21 cellular contexts compared by ENCODE assay signal in the genomic region with DNA sequence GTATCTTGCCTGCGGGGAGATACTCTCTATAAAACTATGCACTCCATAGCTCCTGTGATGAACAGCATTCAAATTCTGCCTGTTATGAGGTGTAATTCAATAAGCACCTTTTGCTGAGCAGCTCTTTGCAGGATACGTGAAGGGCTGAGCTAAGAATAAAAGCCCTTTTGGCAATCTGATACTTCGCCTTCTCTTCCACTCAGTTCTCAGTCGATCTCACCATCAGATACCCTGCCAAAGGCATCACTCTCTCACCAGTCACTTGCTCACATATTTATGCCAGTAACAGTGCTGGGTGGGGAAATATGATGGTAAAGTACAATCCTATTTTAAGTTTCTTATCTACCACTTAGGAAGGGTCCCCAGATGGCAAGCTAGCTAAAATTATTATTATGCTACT.
DNase-seq lines count a peak whose midpoint lies in the region; ATAC-seq and TF ChIP-seq lines count a peak whose summit lies in the region.
"Had no signal": no experiment of that assay in that cellular context is flagged by ENCODE, and none has a peak within 500 bp of the region (broad histone marks: within the 10 kb centered on the region; RNA-seq: fewer than 3 reads in every experiment).

No MANE protein-coding gene starts in this region.

- no peak overlapping the region for H3K9ac ChIP-seq in mammary epithelial cell (ENCODE audit: insufficient read depth, low read length)

- peak; percentile 37 to 42 for ATAC-seq in left cardiac atrium
- ATAC-seq in left ventricle myocardium superior, result peak; percentile 36
- ATAC-seq in upper lobe of left lung (ENCODE audit: low FRiP score in 2 of 2), result no peak
- no peak for ATAC-seq in GM19455 (IDR thresholded peaks at IDR 0.05; ENCODE audit: unreplicated experiment)
- ATAC-seq: naive thymus-derived CD4-positive, alpha-beta T cell; stimulated activated naive B cell treated with anti-CD40 and anti-IgM and Interleukin-4, amounts not matched to agents 10 μg/mL and 1 μg/mL and 100 μg/mL, for 72 hours had no signal

- H3K27ac ChIP-seq in right atrium auricular region (peak overlapping the region in 1 of 2 donors; percentile 40), upper lobe of left lung (peak overlapping the region in 3 of 4 donors; percentile 39 to 71 (median 71)), mammary epithelial cell (ENCODE audit: insufficient read depth, low read depth, low read length) (no peak overlapping the region)
- H3K27ac ChIP-seq: thoracic aorta had no signal

- CTCF ChIA-PET in mammary epithelial cell (lab: Charles Lee; ENCODE audit: low non-redundant PET), result no interaction called here

- H3K4me2 ChIP-seq in mammary epithelial cell (ENCODE audit: insufficient read depth, low read depth, low read length), result no peak overlapping the region

- dilution Hi-C loops in mammary epithelial cell (cut with HindIII; ENCODE audit: low sequenced_read_pairs), result no loop called here

- no peaks in the 10 kb centered on the region for H4K20me1 ChIP-seq in mammary epithelial cell (ENCODE audit: insufficient read depth, low read length)

- H3K27me3 ChIP-seq in right atrium auricular region (no peaks in the 10 kb centered on the region), upper lobe of left lung (no peaks in the 10 kb centered on the region), MG63 (no peaks in the 10 kb centered on the region), mammary epithelial cell (ENCODE audit: insufficient read depth, low read length) (no peaks in the 10 kb centered on the region)
- H3K27me3 ChIP-seq: dorsolateral prefrontal cortex, heart left ventricle had no signal

- no peak for DNase-seq in left cardiac atrium
- no peak for DNase-seq in right atrium auricular region (ENCODE audit: low spot score)
- peak; percentile 86 for DNase-seq in NCI-H526 treated with DMSO at 0.1 percent for 48 hours (lab: John Stamatoyannopoulos, UW)
- no peak for DNase-seq in left ventricle myocardium superior
- no peak for DNase-seq in upper lobe of left lung
- DNase-seq in MG63, result no peak
- no peak for DNase-seq in mammary epithelial cell
- DNase-seq: activated CD4-positive, alpha-beta memory T cell treated with anti-CD3 and anti-CD28 coated beads, Interleukin-2, amount 10 ng/mL, durations not matched to agents 7 days and 5 days; activated CD4-positive, CD25-positive, alpha-beta regulatory T cell treated with anti-CD3 and anti-CD28 coated beads, Interleukin-2, amount 50 U/mL, for 72 hours; activated naive CD8-positive, alpha-beta T cell treated with anti-CD3 and anti-CD28 coated beads for 36 hours; dorsolateral prefrontal cortex; heart left ventricle; naive thymus-derived CD4-positive, alpha-beta T cell; NCI-H1105 treated with DMSO at 0.1 percent for 48 hours; NCI-H82; occipital lobe; OCI-M1; stimulated activated CD4-positive, alpha-beta T cell treated with anti-CD3 and anti-CD28 coated beads, Interleukin-4, amount 100 ng/mL, for 24 hours; stimulated activated naive B cell treated with anti-CD40 and anti-IgM and Interleukin-4, amounts not matched to agents 10 μg/mL and 1 μg/mL and 100 μg/mL, for 72 hours had no signal

- H3K4me3 ChIP-seq in right atrium auricular region (no peak overlapping the region), upper lobe of left lung (no peak overlapping the region), MG63 (no peak overlapping the region), mammary epithelial cell (replicated peaks in 1 of 3; ENCODE audit: insufficient read depth in 1 of 3, low read depth in 2 of 3, low read length in 3 of 3) (no peak overlapping the region)
- H3K4me3 ChIP-seq: dorsolateral prefrontal cortex, heart left ventricle, thoracic aorta had no signal

- no peak for TF ChIP-seq CTCF in right atrium auricular region (IDR thresholded peaks at IDR 0.05)
- TF ChIP-seq CTCF in upper lobe of left lung (IDR thresholded peaks at IDR 0.05), result no peak
- TF ChIP-seq CTCF in mammary epithelial cell (conservative IDR thresholded peaks at IDR 0.05 in 1 of 2, IDR thresholded peaks at IDR 0.05 in 1 of 2; ENCODE audit: extremely low read depth in 1 of 2, insufficient read depth in 1 of 2, low read depth in 1 of 2, low read length in 2 of 2), result no peak

- H3K36me3 ChIP-seq in right atrium auricular region (peaks cover 23% of the 10 kb centered on the region), upper lobe of left lung (peaks cover 0 to 30% (median 2%) of the 10 kb centered on the region in 4 donors), MG63 (no peaks in the 10 kb centered on the region), mammary epithelial cell (ENCODE audit: insufficient read depth, low read length) (no peaks in the 10 kb centered on the region)

- intact Hi-C loops in left cardiac atrium (cut with DNase I) (loop anchor here in 1 of 2 donors (10.0 kb wide), 1 partner anchor 58 kb away; no protein-coding TSS in a partner anchor), left ventricle myocardium superior (cut with micrococcal nuclease) (no loop called here), mammary epithelial cell (cut with micrococcal nuclease) (no loop called here)

- 75 to 80% methylated on average over 4 of the region's 4 CpGs for WGBS in upper lobe of left lung, 2 donors
- WGBS in mammary epithelial cell (ENCODE audit: low coverage, missing lambda C conversion rate), result 73% methylated on average over 1 of the region's 4 CpGs

- no peak for TF ChIP-seq POLR2A in upper lobe of left lung (IDR thresholded peaks at IDR 0.05)

- no peak for TF ChIP-seq EP300 in upper lobe of left lung (IDR thresholded peaks at IDR 0.05)

- H2AFZ ChIP-seq in mammary epithelial cell (ENCODE audit: low read depth, low read length), result no peak overlapping the region

- BruUV-seq in mammary epithelial cell (replicated peaks; lab: Mats Ljungman, UMichigan), result no TSS peak

- H3K79me2 ChIP-seq in mammary epithelial cell (ENCODE audit: insufficient read depth, low read length), result no peaks in the 10 kb centered on the region

- H3K9me3 ChIP-seq in right atrium auricular region, result no peaks in the 10 kb centered on the region
- no peaks in the 10 kb centered on the region for H3K9me3 ChIP-seq in upper lobe of left lung
- H3K9me3 ChIP-seq in MG63, result no peaks in the 10 kb centered on the region
- H3K9me3 ChIP-seq in mammary epithelial cell (replicated peaks; ENCODE audit: insufficient read depth, low read length), result no peaks in the 10 kb centered on the region
- H3K9me3 ChIP-seq: heart left ventricle, thoracic aorta had no signal

- in situ Hi-C loops in mammary epithelial cell (cut with MboI; ENCODE audit: low sequenced_read_pairs in 2 of 2), result no loop called here

- H3K4me1 ChIP-seq in right atrium auricular region (peaks cover 0 to 31% of the 10 kb centered on the region in 2 donors), upper lobe of left lung (peaks cover 16 to 37% (median 23%) of the 10 kb centered on the region in 4 donors), mammary epithelial cell (ENCODE audit: insufficient read depth, low read length) (no peaks in the 10 kb centered on the region)

Comparison
In these comparisons a context has a peak if more than half of its experiments do, and no peak if none do; other contexts are left out.
1. ATAC-seq: peak in left cardiac atrium (2 of 2) and left ventricle myocardium superior (single experiment); none in upper lobe of left lung (0 of 2) and GM19455 (single experiment).